17 cellular contexts compared by ENCODE assay signal in genomic region chr1:112462953-112463279, GRCh38. TPM values are rescaled to one million over a fixed set of nuclear protein-coding genes. Genes with fewer than 3 reads are reported as not detected.
"Had no signal": no experiment of that assay in that cellular context is flagged by ENCODE, and none has a peak within 500 bp of the region (broad histone marks: within the 10 kb centered on the region; RNA-seq: fewer than 3 reads in every experiment).

No MANE protein-coding gene starts in this region.

- H3K36me3 Mint-ChIP-seq: activated naive CD8-positive, alpha-beta T cell treated with anti-CD3 and anti-CD28 coated beads, Interleukin-2, amount 10 ng/mL, durations not matched to agents 7 days and 5 days; memory B cell; natural killer cell treated with Interleukin-12 subunit alpha and Interleukin-12 subunit beta and Interleukin-15 and Interleukin-18, amount 100 ng/mL, for 72 hours had no signal

- H3K27ac ChIP-seq: gastrocnemius medialis had no signal

- ATAC-seq: gastrocnemius medialis; left lobe of liver; natural killer cell treated with Interleukin-12 subunit alpha and Interleukin-12 subunit beta and Interleukin-15 and Interleukin-18, amount 100 ng/mL, for 72 hours had no signal

- H3K4me3 Mint-ChIP-seq: activated naive CD8-positive, alpha-beta T cell treated with anti-CD3 and anti-CD28 coated beads, Interleukin-2, amount 10 ng/mL, durations not matched to agents 7 days and 5 days; activated T-helper 1 cell treated with anti-CD3 and anti-CD28 coated beads, Interleukin-12 subunit alpha, Interleukin-12 subunit beta, Interleukin-2, Interleukin-4 antibody, amounts not matched to agents 30 ng/mL and 10 ng/mL and 1 ng/mL, durations not matched to agents 14 hours and 24 hours and 36 hours; memory B cell; natural killer cell treated with Interleukin-12 subunit alpha and Interleukin-12 subunit beta and Interleukin-15 and Interleukin-18, amount 100 ng/mL, for 72 hours; stimulated activated naive CD8-positive, alpha-beta T cell treated with anti-CD3 and anti-CD28 coated beads, Interleukin-15, Interleukin-2, amounts not matched to agents 100 ng/mL and 50 ng/mL, for 24 hours; T-helper 2 cell treated with Interferon-gamma antibody and Interleukin-4, amounts not matched to agents 5 μg/mL and 100 μg/mL, for 36 hours had no signal

- H3K9me3 ChIP-seq: gastrocnemius medialis, testis had no signal

- H3K27ac Mint-ChIP-seq: activated naive CD8-positive, alpha-beta T cell treated with anti-CD3 and anti-CD28 coated beads, Interleukin-2, amount 10 ng/mL, durations not matched to agents 7 days and 5 days; activated T-helper 1 cell treated with anti-CD3 and anti-CD28 coated beads, Interleukin-12 subunit alpha, Interleukin-12 subunit beta, Interleukin-2, Interleukin-4 antibody, amounts not matched to agents 30 ng/mL and 10 ng/mL and 1 ng/mL, durations not matched to agents 14 hours and 24 hours and 36 hours; memory B cell; natural killer cell treated with Interleukin-12 subunit alpha and Interleukin-12 subunit beta and Interleukin-15 and Interleukin-18, amount 100 ng/mL, for 72 hours; stimulated activated naive CD8-positive, alpha-beta T cell treated with anti-CD3 and anti-CD28 coated beads, Interleukin-15, Interleukin-2, amounts not matched to agents 100 ng/mL and 50 ng/mL, for 24 hours; T-helper 2 cell treated with Interferon-gamma antibody and Interleukin-4, amounts not matched to agents 5 μg/mL and 100 μg/mL, for 36 hours had no signal

- H3K36me3 ChIP-seq: gastrocnemius medialis had no signal

- H3K4me3 ChIP-seq: gastrocnemius medialis, skin epidermis, testis had no signal

- DNase-seq: activated CD4-positive, CD25-positive, alpha-beta regulatory T cell treated with anti-CD3 and anti-CD28 coated beads, Interleukin-2, amount 50 U/mL, for 72 hours; activated naive CD4-positive, alpha-beta T cell; activated naive CD8-positive, alpha-beta T cell treated with anti-CD3 and anti-CD28 coated beads, Interleukin-2, amount 10 ng/mL, durations not matched to agents 7 days and 5 days; cerebellar nuclear complex; effector CD8-positive, alpha-beta T cell; gastrocnemius medialis; posterior cingulate gyrus; testis had no signal

- H3K27me3 ChIP-seq: gastrocnemius medialis, testis had no signal

- H3K9me3 Mint-ChIP-seq: activated naive CD8-positive, alpha-beta T cell treated with anti-CD3 and anti-CD28 coated beads, Interleukin-2, amount 10 ng/mL, durations not matched to agents 7 days and 5 days; activated T-helper 1 cell treated with anti-CD3 and anti-CD28 coated beads, Interleukin-12 subunit alpha, Interleukin-12 subunit beta, Interleukin-2, Interleukin-4 antibody, amounts not matched to agents 30 ng/mL and 10 ng/mL and 1 ng/mL, durations not matched to agents 14 hours and 24 hours and 36 hours; brain; memory B cell; natural killer cell treated with Interleukin-12 subunit alpha and Interleukin-12 subunit beta and Interleukin-15 and Interleukin-18, amount 100 ng/mL, for 72 hours; stimulated activated naive CD8-positive, alpha-beta T cell treated with anti-CD3 and anti-CD28 coated beads, Interleukin-15, Interleukin-2, amounts not matched to agents 100 ng/mL and 50 ng/mL, for 24 hours; T-helper 2 cell treated with Interferon-gamma antibody and Interleukin-4, amounts not matched to agents 5 μg/mL and 100 μg/mL, for 36 hours had no signal

RNA-seq across cellular contexts. Expression of gene WNT2B, which starts 45.8 kb away (rescaled TPM):
- total RNA-seq: activated CD8-positive, alpha-beta memory T cell treated with anti-CD3 and anti-CD28 coated beads for 36 hours had no signal
